ENCODE assay signal across 15 cellular contexts in the genomic region with DNA sequence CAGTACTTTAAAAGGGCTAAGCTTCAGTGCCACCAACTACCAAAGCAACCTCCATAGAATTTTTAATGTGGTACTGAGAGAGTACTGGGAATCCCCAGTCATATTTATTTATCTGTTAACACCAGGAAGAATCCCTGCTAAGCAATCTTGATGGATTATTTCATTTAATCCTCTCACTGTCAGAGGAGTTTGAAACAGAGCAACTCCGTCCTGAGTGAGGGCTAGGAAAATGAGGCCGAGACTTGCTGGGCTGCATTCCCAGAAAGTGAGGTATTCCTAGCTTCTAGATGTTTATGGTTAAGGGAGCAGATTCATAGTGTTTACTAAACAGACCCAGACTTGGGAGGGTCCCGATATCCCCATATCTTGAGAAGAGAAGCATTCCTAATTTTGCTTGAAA. TPM values are rescaled to one million over a fixed set of nuclear protein-coding genes. Genes with fewer than 3 reads are reported as not detected.
DNase-seq lines count a peak whose midpoint lies in the region; ATAC-seq and TF ChIP-seq lines count a peak whose summit lies in the region.
"Had no signal": no experiment of that assay in that cellular context is flagged by ENCODE, and none has a peak within 500 bp of the region (broad histone marks: within the 10 kb centered on the region; RNA-seq: fewer than 3 reads in every experiment).

No MANE protein-coding gene starts in this region.

- no peak overlapping the region for H3K27ac Mint-ChIP-seq in stimulated activated naive CD8-positive, alpha-beta T cell treated with anti-CD3 and anti-CD28 coated beads, Interleukin-15, amount 100 ng/mL, for 72 hours
- no peak overlapping the region for H3K27ac Mint-ChIP-seq in Calu3 (ENCODE audit: unreplicated experiment)

- H3K4me1 Mint-ChIP-seq in stimulated activated naive CD8-positive, alpha-beta T cell treated with anti-CD3 and anti-CD28 coated beads, Interleukin-15, amount 100 ng/mL, for 72 hours: no peaks in the 10 kb centered on the region
- H3K4me1 Mint-ChIP-seq in Calu3 (ENCODE audit: low read depth, unreplicated experiment): no peaks in the 10 kb centered on the region

- H3K27me3 Mint-ChIP-seq in stimulated activated naive CD8-positive, alpha-beta T cell treated with anti-CD3 and anti-CD28 coated beads, Interleukin-15, amount 100 ng/mL, for 72 hours: peaks cover 32% of the 10 kb centered on the region
- H3K27me3 Mint-ChIP-seq in Calu3 (ENCODE audit: unreplicated experiment): peaks cover 30% of the 10 kb centered on the region

- CTCF ChIA-PET in Calu3 (lab: Charles Lee): no interaction called here

- intact Hi-C loops in Calu3 (cut with micrococcal nuclease; ENCODE audit: unreplicated experiment): no loop called here

- H3K36me3 Mint-ChIP-seq in Calu3 (ENCODE audit: insufficient read depth, unreplicated experiment): no peaks in the 10 kb centered on the region

- peaks cover 0 to 16% of the 10 kb centered on the region in 2 donors for H3K9me3 Mint-ChIP-seq in stimulated activated naive CD8-positive, alpha-beta T cell treated with anti-CD3 and anti-CD28 coated beads, Interleukin-15, amount 100 ng/mL, for 72 hours
- peaks cover 4% of the 10 kb centered on the region for H3K9me3 Mint-ChIP-seq in Calu3 (ENCODE audit: low read depth, unreplicated experiment)

- H2AFZ ChIP-seq in OCI-LY3 (ENCODE audit: low read depth, low read length) (no peak overlapping the region), fibroblast of lung (ENCODE audit: low read length) (no peak overlapping the region)

- ATAC-seq in stimulated activated naive CD8-positive, alpha-beta T cell treated with anti-CD3 and anti-CD28 coated beads, Interleukin-15, amount 100 ng/mL, for 72 hours: no peak
- ATAC-seq: upper lobe of right lung had no signal

- no peak overlapping the region for H3K9ac ChIP-seq in OCI-LY3 (ENCODE audit: low read length)
- no peak overlapping the region for H3K9ac ChIP-seq in fibroblast of lung (ENCODE audit: insufficient read depth, low read length)

- H3K4me1 ChIP-seq in OCI-LY3 (ENCODE audit: low read length) (peaks cover 26% of the 10 kb centered on the region), fibroblast of lung (ENCODE audit: control insufficient read depth, extremely low read depth, insufficient read depth, low read length) (no peaks in the 10 kb centered on the region), muscle layer of duodenum (ENCODE audit: control insufficient read depth in 1 of 2, insufficient read depth in 2 of 2, low read length in 2 of 2) (peaks cover 0 to 6% of the 10 kb centered on the region in 2 donors)
- H3K4me1 ChIP-seq: upper lobe of right lung had no signal

- H3K36me3 ChIP-seq in OCI-LY3 (replicated peaks; ENCODE audit: low read depth, low read length) (peaks cover 28% of the 10 kb centered on the region), fibroblast of lung (ENCODE audit: control insufficient read depth, insufficient read depth, low read length) (no peaks in the 10 kb centered on the region), muscle layer of duodenum (ENCODE audit: control insufficient read depth in 1 of 2, insufficient read depth in 2 of 2, low read length in 2 of 2) (no peaks in the 10 kb centered on the region)
- H3K36me3 ChIP-seq: upper lobe of right lung had no signal

- H4K20me1 ChIP-seq in OCI-LY3 (ENCODE audit: insufficient read depth, low read length) (no peaks in the 10 kb centered on the region), fibroblast of lung (ENCODE audit: control insufficient read depth, extremely low read depth, insufficient read depth, low read length) (no peaks in the 10 kb centered on the region)

- H3K27ac ChIP-seq in OCI-LY3 (ENCODE audit: low read length) (peak overlapping the region; percentile 66), fibroblast of lung (ENCODE audit: insufficient read depth, low read length) (no peak overlapping the region), muscle layer of duodenum (ENCODE audit: low read length) (peak overlapping the region; percentile 86)
- H3K27ac ChIP-seq: SK-N-MC, upper lobe of right lung had no signal

- H3K4me2 ChIP-seq in OCI-LY3 (ENCODE audit: low read length): peak overlapping the region; percentile 55
- H3K4me2 ChIP-seq in fibroblast of lung (ENCODE audit: extremely low read depth, insufficient read depth, low read length): no peak overlapping the region

- no peak overlapping the region for H3K4me3 Mint-ChIP-seq in stimulated activated naive CD8-positive, alpha-beta T cell treated with anti-CD3 and anti-CD28 coated beads, Interleukin-15, amount 100 ng/mL, for 72 hours
- no peak overlapping the region for H3K4me3 Mint-ChIP-seq in Calu3 (ENCODE audit: low read depth, unreplicated experiment)

- H3K9me3 ChIP-seq in OCI-LY3 (ENCODE audit: insufficient read depth, low read length): peaks cover 38% of the 10 kb centered on the region
- no peaks in the 10 kb centered on the region for H3K9me3 ChIP-seq in fibroblast of lung (ENCODE audit: control insufficient read depth, insufficient read depth, low read depth, low read length)
- peaks cover 5 to 9% of the 10 kb centered on the region in 2 donors for H3K9me3 ChIP-seq in muscle layer of duodenum (ENCODE audit: control insufficient read depth in 1 of 2, low read length in 2 of 2)
- H3K9me3 ChIP-seq: upper lobe of right lung had no signal

- BruUV-seq in Calu3 (replicated peaks; lab: Mats Ljungman, UMichigan): no TSS peak

- TF ChIP-seq CTCF in OCI-LY3 (IDR thresholded peaks at IDR 0.05; ENCODE audit: low read depth, low read length) (no peak), fibroblast of lung (conservative IDR thresholded peaks at IDR 0.05 in 1 of 2, IDR thresholded peaks at IDR 0.05 in 1 of 2; ENCODE audit: low read depth in 1 of 2, low read length in 2 of 2) (no peak), Calu3 (IDR thresholded peaks at IDR 0.05; ENCODE audit: unreplicated experiment) (no peak)

- H3K79me2 ChIP-seq in OCI-LY3 (ENCODE audit: low read length) (no peaks in the 10 kb centered on the region), fibroblast of lung (ENCODE audit: control insufficient read depth, insufficient read depth, low read length) (no peaks in the 10 kb centered on the region)

- peak; percentile 16 for DNase-seq in AG08395 (ENCODE audit: low spot score)
- DNase-seq in fibroblast of lung (ENCODE audit: low read depth in 2 of 2): peak; percentile 48 to 67
- DNase-seq in ACHN: no peak
- DNase-seq in stimulated activated naive CD8-positive, alpha-beta T cell treated with anti-CD3 and anti-CD28 coated beads, Interleukin-15, amount 100 ng/mL, for 72 hours: no peak
- DNase-seq in dedifferentiated amniotic fluid mesenchymal stem cell (ENCODE audit: extremely low spot score): no peak
- no peak for DNase-seq in Calu3
- DNase-seq: activated CD8-positive, alpha-beta memory T cell treated with anti-CD3 and anti-CD28 coated beads, Interleukin-2, amount 50 U/mL, for 4 hours; upper lobe of right lung had no signal

- in situ Hi-C loops in ACHN (cut with HindIII; ENCODE audit: low pct_ligation_motif_present, low pct_unique_long_range_greater_than_20kb, low sequenced_read_pairs): no loop called here

- no peaks in the 10 kb centered on the region for H3K27me3 ChIP-seq in OCI-LY3 (ENCODE audit: low read depth, low read length)
- H3K27me3 ChIP-seq in fibroblast of lung (ENCODE audit: control insufficient read depth, insufficient read depth, low read length): no peaks in the 10 kb centered on the region
- no peaks in the 10 kb centered on the region for H3K27me3 ChIP-seq in muscle layer of duodenum (ENCODE audit: low read depth, low read length)
- H3K27me3 ChIP-seq: upper lobe of right lung had no signal

- H3K4me3 ChIP-seq in OCI-LY3 (ENCODE audit: low read length) (0 out of 2 replicates have a peak overlapping the region, but pooled peaks have one; percentile 29), fibroblast of lung (replicated peaks in 1 of 4; ENCODE audit: control extremely low read depth in 1 of 4, insufficient read depth in 1 of 4, low read depth in 3 of 4, low read length in 4 of 4) (no peak overlapping the region), muscle layer of duodenum (ENCODE audit: low read depth in 1 of 2, low read length in 2 of 2) (no peak overlapping the region)
- H3K4me3 ChIP-seq: SK-N-MC, upper lobe of right lung had no signal

RNA-seq across cellular contexts. Expression of a gene that starts 28.8 kb away (rescaled TPM):
- total RNA-seq in fibroblast of lung (not detected in 2 replicates), Calu3 (2022) (not detected in 2 replicates)
- polyA plus RNA-seq in fibroblast of lung: not detected in 2 replicates
- polyA plus RNA-seq in fibroblast of lung (2012): not detected in 2 replicates
- not detected in 2 replicates for polyA minus RNA-seq in fibroblast of lung (ENCODE audit: low replicate concordance)
- total RNA-seq: dermis microvascular lymphatic vessel endothelial cell, glomerular endothelial cell, lower leg skin, omental fat pad, upper lobe of right lung had no signal

Comparison
In these comparisons a context has a peak if more than half of its experiments do, and no peak if none do; other contexts are left out.
1. DNase-seq: peak in AG08395 (single experiment) and fibroblast of lung (2 of 2); none in ACHN (single experiment), stimulated activated naive CD8-positive, alpha-beta T cell treated with anti-CD3 and anti-CD28 coated beads, Interleukin-15, amount 100 ng/mL, for 72 hours (0 of 2), dedifferentiated amniotic fluid mesenchymal stem cell (single experiment) and Calu3 (single experiment).